In the genomic region with DNA sequence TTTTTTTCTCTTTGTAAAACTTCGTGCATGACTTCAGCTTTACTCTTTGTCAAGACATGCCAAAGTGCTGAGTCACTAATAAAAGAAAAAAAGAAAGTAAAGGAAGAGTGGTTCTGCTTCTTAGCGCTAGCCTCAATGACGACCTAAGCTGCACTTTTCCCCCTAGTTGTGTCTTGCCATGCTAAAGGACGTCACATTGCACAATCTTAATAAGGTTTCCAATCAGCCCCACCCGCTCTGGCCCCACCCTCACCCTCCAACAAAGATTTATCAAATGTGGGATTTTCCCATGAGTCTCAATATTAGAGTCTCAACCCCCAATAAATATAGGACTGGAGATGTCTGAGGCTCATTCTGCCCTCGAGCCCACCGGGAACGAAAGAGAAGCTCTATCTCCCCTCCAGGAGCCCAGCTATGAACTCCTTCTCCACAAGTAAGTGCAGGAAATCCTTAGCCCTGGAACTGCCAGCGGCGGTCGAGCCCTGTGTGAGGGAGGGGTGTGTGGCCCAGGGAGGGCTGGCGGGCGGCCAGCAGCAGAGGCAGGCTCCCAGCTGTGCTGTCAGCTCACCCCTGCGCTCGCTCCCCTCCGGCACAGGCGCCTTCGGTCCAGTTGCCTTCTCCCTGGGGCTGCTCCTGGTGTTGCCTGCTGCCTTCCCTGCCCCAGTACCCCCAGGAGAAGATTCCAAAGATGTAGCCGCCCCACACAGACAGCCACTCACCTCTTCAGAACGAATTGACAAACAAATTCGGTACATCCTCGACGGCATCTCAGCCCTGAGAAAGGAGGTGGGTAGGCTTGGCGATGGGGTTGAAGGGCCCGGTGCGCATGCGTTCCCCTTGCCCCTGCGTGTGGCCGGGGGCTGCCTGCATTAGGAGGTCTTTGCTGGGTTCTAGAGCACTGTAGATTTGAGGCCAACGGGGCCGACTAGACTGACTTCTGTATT, we compare ENCODE assay signal across 1 cellular context.
A peak's percentile ranks its signal among the peaks of the same experiment; 100 is the strongest.
TF ChIP-seq lines count a peak whose summit lies in the region.

A gene (plus strand): TSS at position 352 of the 944 bp plus-strand sequence. CDS start 63 bp downstream, at position 415.

TF ChIP-seq in K562, 482 proteins besides CTCF, POLR2A, EP300 and RAD21 (continued from another document and continues in another):
- TF ChIP-seq, protein P1, sequence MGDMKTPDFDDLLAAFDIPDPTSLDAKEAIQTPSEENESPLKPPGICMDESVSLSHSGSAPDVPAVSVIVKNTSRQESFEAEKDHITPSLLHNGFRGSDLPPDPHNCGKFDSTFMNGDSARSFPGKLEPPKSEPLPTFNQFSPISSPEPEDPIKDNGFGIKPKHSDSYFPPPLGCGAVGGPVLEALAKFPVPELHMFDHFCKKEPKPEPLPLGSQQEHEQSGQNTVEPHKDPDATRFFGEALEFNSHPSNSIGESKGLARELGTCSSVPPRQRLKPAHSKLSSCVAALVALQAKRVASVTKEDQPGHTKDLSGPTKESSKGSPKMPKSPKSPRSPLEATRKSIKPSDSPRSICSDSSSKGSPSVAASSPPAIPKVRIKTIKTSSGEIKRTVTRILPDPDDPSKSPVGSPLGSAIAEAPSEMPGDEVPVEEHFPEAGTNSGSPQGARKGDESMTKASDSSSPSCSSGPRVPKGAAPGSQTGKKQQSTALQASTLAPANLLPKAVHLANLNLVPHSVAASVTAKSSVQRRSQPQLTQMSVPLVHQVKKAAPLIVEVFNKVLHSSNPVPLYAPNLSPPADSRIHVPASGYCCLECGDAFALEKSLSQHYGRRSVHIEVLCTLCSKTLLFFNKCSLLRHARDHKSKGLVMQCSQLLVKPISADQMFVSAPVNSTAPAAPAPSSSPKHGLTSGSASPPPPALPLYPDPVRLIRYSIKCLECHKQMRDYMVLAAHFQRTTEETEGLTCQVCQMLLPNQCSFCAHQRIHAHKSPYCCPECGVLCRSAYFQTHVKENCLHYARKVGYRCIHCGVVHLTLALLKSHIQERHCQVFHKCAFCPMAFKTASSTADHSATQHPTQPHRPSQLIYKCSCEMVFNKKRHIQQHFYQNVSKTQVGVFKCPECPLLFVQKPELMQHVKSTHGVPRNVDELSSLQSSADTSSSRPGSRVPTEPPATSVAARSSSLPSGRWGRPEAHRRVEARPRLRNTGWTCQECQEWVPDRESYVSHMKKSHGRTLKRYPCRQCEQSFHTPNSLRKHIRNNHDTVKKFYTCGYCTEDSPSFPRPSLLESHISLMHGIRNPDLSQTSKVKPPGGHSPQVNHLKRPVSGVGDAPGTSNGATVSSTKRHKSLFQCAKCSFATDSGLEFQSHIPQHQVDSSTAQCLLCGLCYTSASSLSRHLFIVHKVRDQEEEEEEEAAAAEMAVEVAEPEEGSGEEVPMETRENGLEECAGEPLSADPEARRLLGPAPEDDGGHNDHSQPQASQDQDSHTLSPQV (IDR thresholded peaks at IDR 0.05) = no peak; the same call in 1 of the 2 replicates
- TF ChIP-seq, protein P2, sequence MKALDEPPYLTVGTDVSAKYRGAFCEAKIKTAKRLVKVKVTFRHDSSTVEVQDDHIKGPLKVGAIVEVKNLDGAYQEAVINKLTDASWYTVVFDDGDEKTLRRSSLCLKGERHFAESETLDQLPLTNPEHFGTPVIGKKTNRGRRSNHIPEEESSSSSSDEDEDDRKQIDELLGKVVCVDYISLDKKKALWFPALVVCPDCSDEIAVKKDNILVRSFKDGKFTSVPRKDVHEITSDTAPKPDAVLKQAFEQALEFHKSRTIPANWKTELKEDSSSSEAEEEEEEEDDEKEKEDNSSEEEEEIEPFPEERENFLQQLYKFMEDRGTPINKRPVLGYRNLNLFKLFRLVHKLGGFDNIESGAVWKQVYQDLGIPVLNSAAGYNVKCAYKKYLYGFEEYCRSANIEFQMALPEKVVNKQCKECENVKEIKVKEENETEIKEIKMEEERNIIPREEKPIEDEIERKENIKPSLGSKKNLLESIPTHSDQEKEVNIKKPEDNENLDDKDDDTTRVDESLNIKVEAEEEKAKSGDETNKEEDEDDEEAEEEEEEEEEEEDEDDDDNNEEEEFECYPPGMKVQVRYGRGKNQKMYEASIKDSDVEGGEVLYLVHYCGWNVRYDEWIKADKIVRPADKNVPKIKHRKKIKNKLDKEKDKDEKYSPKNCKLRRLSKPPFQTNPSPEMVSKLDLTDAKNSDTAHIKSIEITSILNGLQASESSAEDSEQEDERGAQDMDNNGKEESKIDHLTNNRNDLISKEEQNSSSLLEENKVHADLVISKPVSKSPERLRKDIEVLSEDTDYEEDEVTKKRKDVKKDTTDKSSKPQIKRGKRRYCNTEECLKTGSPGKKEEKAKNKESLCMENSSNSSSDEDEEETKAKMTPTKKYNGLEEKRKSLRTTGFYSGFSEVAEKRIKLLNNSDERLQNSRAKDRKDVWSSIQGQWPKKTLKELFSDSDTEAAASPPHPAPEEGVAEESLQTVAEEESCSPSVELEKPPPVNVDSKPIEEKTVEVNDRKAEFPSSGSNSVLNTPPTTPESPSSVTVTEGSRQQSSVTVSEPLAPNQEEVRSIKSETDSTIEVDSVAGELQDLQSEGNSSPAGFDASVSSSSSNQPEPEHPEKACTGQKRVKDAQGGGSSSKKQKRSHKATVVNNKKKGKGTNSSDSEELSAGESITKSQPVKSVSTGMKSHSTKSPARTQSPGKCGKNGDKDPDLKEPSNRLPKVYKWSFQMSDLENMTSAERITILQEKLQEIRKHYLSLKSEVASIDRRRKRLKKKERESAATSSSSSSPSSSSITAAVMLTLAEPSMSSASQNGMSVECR (CRISPR knock-in tag; IDR thresholded peaks at IDR 0.05) = peak; percentile 77; the same call in 1 of the 2 replicates
- TF ChIP-seq, protein P3, sequence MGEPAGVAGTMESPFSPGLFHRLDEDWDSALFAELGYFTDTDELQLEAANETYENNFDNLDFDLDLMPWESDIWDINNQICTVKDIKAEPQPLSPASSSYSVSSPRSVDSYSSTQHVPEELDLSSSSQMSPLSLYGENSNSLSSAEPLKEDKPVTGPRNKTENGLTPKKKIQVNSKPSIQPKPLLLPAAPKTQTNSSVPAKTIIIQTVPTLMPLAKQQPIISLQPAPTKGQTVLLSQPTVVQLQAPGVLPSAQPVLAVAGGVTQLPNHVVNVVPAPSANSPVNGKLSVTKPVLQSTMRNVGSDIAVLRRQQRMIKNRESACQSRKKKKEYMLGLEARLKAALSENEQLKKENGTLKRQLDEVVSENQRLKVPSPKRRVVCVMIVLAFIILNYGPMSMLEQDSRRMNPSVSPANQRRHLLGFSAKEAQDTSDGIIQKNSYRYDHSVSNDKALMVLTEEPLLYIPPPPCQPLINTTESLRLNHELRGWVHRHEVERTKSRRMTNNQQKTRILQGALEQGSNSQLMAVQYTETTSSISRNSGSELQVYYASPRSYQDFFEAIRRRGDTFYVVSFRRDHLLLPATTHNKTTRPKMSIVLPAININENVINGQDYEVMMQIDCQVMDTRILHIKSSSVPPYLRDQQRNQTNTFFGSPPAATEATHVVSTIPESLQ (CRISPR knock-in tag; IDR thresholded peaks at IDR 0.05) = no peak
- TF ChIP-seq MTA1 (IDR thresholded peaks at IDR 0.05; ENCODE audit: borderline replicate concordance) = no peak
- TF ChIP-seq, protein P4, sequence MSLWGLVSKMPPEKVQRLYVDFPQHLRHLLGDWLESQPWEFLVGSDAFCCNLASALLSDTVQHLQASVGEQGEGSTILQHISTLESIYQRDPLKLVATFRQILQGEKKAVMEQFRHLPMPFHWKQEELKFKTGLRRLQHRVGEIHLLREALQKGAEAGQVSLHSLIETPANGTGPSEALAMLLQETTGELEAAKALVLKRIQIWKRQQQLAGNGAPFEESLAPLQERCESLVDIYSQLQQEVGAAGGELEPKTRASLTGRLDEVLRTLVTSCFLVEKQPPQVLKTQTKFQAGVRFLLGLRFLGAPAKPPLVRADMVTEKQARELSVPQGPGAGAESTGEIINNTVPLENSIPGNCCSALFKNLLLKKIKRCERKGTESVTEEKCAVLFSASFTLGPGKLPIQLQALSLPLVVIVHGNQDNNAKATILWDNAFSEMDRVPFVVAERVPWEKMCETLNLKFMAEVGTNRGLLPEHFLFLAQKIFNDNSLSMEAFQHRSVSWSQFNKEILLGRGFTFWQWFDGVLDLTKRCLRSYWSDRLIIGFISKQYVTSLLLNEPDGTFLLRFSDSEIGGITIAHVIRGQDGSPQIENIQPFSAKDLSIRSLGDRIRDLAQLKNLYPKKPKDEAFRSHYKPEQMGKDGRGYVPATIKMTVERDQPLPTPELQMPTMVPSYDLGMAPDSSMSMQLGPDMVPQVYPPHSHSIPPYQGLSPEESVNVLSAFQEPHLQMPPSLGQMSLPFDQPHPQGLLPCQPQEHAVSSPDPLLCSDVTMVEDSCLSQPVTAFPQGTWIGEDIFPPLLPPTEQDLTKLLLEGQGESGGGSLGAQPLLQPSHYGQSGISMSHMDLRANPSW (CRISPR knock-in tag; IDR thresholded peaks at IDR 0.05) = no peak
- no peak for TF ChIP-seq ZNF347 (CRISPR knock-in tag; IDR thresholded peaks at IDR 0.05; ENCODE audit: low read depth)
- no peak for TF ChIP-seq ZNF253 (CRISPR knock-in tag; conservative IDR thresholded peaks at IDR 0.05)
- TF ChIP-seq, protein P5, sequence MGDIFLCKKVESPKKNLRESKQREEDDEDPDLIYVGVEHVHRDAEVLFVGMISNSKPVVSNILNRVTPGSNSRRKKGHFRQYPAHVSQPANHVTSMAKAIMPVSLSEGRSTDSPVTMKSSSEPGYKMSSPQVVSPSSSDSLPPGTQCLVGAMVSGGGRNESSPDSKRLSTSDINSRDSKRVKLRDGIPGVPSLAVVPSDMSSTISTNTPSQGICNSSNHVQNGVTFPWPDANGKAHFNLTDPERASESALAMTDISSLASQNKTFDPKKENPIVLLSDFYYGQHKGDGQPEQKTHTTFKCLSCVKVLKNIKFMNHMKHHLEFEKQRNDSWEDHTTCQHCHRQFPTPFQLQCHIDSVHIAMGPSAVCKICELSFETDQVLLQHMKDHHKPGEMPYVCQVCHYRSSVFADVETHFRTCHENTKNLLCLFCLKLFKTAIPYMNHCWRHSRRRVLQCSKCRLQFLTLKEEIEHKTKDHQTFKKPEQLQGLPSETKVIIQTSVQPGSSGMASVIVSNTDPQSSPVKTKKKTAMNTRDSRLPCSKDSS (IDR thresholded peaks at IDR 0.05; ENCODE audit: low read depth, partially characterized antibody) = no peak
- no peak for TF ChIP-seq ZNF217 (CRISPR knock-in tag; IDR thresholded peaks at IDR 0.05)
- no peak for TF ChIP-seq BDP1 (IDR thresholded peaks at IDR 0.05; ENCODE audit: insufficient read depth, insufficient read length)
- TF ChIP-seq, protein P6, sequence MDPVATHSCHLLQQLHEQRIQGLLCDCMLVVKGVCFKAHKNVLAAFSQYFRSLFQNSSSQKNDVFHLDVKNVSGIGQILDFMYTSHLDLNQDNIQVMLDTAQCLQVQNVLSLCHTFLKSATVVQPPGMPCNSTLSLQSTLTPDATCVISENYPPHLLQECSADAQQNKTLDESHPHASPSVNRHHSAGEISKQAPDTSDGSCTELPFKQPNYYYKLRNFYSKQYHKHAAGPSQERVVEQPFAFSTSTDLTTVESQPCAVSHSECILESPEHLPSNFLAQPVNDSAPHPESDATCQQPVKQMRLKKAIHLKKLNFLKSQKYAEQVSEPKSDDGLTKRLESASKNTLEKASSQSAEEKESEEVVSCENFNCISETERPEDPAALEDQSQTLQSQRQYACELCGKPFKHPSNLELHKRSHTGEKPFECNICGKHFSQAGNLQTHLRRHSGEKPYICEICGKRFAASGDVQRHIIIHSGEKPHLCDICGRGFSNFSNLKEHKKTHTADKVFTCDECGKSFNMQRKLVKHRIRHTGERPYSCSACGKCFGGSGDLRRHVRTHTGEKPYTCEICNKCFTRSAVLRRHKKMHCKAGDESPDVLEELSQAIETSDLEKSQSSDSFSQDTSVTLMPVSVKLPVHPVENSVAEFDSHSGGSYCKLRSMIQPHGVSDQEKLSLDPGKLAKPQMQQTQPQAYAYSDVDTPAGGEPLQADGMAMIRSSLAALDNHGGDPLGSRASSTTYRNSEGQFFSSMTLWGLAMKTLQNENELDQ (CRISPR knock-in tag; IDR thresholded peaks at IDR 0.05; ENCODE audit: borderline replicate concordance) = no peak
- no peak for TF ChIP-seq ZNF282 (CRISPR knock-in tag; IDR thresholded peaks at IDR 0.05)
- TF ChIP-seq, protein P7, sequence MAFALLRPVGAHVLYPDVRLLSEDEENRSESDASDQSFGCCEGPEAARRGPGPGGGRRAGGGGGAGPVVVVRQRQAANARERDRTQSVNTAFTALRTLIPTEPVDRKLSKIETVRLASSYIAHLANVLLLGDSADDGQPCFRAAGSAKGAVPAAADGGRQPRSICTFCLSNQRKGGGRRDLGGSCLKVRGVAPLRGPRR (CRISPR knock-in tag; IDR thresholded peaks at IDR 0.05) = no peak
- no peak for TF ChIP-seq SRSF9 (IDR thresholded peaks at IDR 0.05; ENCODE audit: borderline replicate concordance, low read depth, low read length)
- TF ChIP-seq CBFA2T3 (IDR thresholded peaks at IDR 0.05) = no peak
- TF ChIP-seq ZNF551 (CRISPR knock-in tag; IDR thresholded peaks at IDR 0.05) = no peak
- 0 out of 2 replicates have a peak, but pooled peaks have one; percentile 18 for TF ChIP-seq SMARCC2 (IDR thresholded peaks at IDR 0.05; ENCODE audit: low read depth)
- no peak for TF ChIP-seq TBL1XR1 (IDR thresholded peaks at IDR 0.05; ENCODE audit: low read length in 2 of 2)
- TF ChIP-seq LCOR (CRISPR knock-in tag; IDR thresholded peaks at IDR 0.05) = no peak
- TF ChIP-seq PTRF (tag; IDR thresholded peaks at IDR 0.05) = no peak
- no peak for TF ChIP-seq PTTG1 (tag; IDR thresholded peaks at IDR 0.05; ENCODE audit: low read depth)
- TF ChIP-seq MEF2A (IDR thresholded peaks at IDR 0.05; ENCODE audit: control insufficient read depth, low read depth, low read length) = no peak
- TF ChIP-seq, protein P8, sequence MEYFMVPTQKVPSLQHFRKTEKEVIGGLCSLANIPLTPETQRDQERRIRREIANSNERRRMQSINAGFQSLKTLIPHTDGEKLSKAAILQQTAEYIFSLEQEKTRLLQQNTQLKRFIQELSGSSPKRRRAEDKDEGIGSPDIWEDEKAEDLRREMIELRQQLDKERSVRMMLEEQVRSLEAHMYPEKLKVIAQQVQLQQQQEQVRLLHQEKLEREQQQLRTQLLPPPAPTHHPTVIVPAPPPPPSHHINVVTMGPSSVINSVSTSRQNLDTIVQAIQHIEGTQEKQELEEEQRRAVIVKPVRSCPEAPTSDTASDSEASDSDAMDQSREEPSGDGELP (CRISPR knock-in tag; IDR thresholded peaks at IDR 0.05; ENCODE audit: borderline replicate concordance) = peak; percentile 99
- TF ChIP-seq, protein P9, sequence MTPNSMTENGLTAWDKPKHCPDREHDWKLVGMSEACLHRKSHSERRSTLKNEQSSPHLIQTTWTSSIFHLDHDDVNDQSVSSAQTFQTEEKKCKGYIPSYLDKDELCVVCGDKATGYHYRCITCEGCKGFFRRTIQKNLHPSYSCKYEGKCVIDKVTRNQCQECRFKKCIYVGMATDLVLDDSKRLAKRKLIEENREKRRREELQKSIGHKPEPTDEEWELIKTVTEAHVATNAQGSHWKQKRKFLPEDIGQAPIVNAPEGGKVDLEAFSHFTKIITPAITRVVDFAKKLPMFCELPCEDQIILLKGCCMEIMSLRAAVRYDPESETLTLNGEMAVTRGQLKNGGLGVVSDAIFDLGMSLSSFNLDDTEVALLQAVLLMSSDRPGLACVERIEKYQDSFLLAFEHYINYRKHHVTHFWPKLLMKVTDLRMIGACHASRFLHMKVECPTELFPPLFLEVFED (CRISPR knock-in tag; conservative IDR thresholded peaks at IDR 0.05) = no peak
- TF ChIP-seq PCBP1 (IDR thresholded peaks at IDR 0.05; ENCODE audit: low read depth, low read length, poor library complexity, severe bottlenecking) = no peak
- TF ChIP-seq HLTF (IDR thresholded peaks at IDR 0.05) = no peak
- TF ChIP-seq TCFL5 (CRISPR knock-in tag; conservative IDR thresholded peaks at IDR 0.05) = no peak
- no peak for TF ChIP-seq EGR1 (conservative IDR thresholded peaks at IDR 0.05)
- TF ChIP-seq U2AF2 (optimal IDR thresholded peaks at IDR 0.05; ENCODE audit: low read depth, low read length) = no peak
- no peak for TF ChIP-seq BMI1 (IDR thresholded peaks at IDR 0.05; ENCODE audit: low read length)
- peak; percentile 80 for TF ChIP-seq CTBP1 (IDR thresholded peaks at IDR 0.05; ENCODE audit: borderline replicate concordance)
- no peak for TF ChIP-seq POLR3A (IDR thresholded peaks at IDR 0.05; ENCODE audit: borderline replicate concordance, extremely low read depth, insufficient read depth, insufficient read length)
- no peak for TF ChIP-seq GABPB2 (CRISPR knock-in tag; conservative IDR thresholded peaks at IDR 0.05)
- no peak for TF ChIP-seq RBBP5 (IDR thresholded peaks at IDR 0.05; ENCODE audit: borderline replicate concordance, insufficient read depth, low read length, poor library complexity, severe bottlenecking)
- no peak for TF ChIP-seq ZNF212 (CRISPR knock-in tag; IDR thresholded peaks at IDR 0.05)
